2 cellular contexts compared by ENCODE assay signal in genomic region chr6:10555625-10556309, GRCh38.
TF ChIP-seq lines count a peak whose summit lies in the region.

No MANE protein-coding gene starts in this region.

TF ChIP-seq in liver, 16 proteins besides CTCF, POLR2A, EP300 and RAD21 (continued from another document):
- TF ChIP-seq HNF4A (conservative IDR thresholded peaks at IDR 0.05) (peak in 1 of 2 donors; percentile 21), REST (IDR thresholded peaks at IDR 0.05) (no peak)
TF ChIP-seq in liver: peak in this region for 4.

TF ChIP-seq in HepG2, 621 proteins besides CTCF, POLR2A, EP300 and RAD21 (continued from another document):
- no peak for TF ChIP-seq PATZ1 (CRISPR knock-in tag; IDR thresholded peaks at IDR 0.05)
- no peak for TF ChIP-seq ZSCAN31 (CRISPR knock-in tag; IDR thresholded peaks at IDR 0.05; ENCODE audit: low read depth)
- TF ChIP-seq KLF9 (CRISPR knock-in tag; IDR thresholded peaks at IDR 0.05; ENCODE audit: low read depth) = no peak
- TF ChIP-seq, protein P1, sequence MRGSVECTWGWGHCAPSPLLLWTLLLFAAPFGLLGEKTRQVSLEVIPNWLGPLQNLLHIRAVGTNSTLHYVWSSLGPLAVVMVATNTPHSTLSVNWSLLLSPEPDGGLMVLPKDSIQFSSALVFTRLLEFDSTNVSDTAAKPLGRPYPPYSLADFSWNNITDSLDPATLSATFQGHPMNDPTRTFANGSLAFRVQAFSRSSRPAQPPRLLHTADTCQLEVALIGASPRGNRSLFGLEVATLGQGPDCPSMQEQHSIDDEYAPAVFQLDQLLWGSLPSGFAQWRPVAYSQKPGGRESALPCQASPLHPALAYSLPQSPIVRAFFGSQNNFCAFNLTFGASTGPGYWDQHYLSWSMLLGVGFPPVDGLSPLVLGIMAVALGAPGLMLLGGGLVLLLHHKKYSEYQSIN (CRISPR knock-in tag; IDR thresholded peaks at IDR 0.05; ENCODE audit: borderline replicate concordance) = no peak
- TF ChIP-seq DMTF1 (CRISPR knock-in tag; IDR thresholded peaks at IDR 0.05) = no peak
- TF ChIP-seq, protein P2, sequence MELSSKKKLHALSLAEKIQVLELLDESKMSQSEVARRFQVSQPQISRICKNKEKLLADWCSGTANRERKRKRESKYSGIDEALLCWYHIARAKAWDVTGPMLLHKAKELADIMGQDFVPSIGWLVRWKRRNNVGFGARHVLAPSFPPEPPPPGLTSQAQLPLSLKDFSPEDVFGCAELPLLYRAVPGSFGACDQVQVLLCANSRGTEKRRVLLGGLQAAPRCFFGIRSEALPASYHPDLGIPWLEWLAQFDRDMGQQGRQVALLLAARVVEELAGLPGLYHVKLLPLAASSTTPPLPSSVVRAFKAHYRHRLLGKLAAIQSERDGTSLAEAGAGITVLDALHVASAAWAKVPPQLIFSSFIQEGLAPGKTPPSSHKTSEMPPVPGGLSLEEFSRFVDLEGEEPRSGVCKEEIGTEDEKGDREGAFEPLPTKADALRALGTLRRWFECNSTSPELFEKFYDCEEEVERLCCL (CRISPR knock-in tag; IDR thresholded peaks at IDR 0.05; ENCODE audit: borderline replicate concordance) = no peak
- TF ChIP-seq, protein P3, sequence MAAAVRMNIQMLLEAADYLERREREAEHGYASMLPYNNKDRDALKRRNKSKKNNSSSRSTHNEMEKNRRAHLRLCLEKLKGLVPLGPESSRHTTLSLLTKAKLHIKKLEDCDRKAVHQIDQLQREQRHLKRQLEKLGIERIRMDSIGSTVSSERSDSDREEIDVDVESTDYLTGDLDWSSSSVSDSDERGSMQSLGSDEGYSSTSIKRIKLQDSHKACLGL (CRISPR knock-in tag; IDR thresholded peaks at IDR 0.05) = no peak
- TF ChIP-seq STAT5B (CRISPR knock-in tag; IDR thresholded peaks at IDR 0.05) = no peak
- TF ChIP-seq NR3C1 (CRISPR knock-in tag; IDR thresholded peaks at IDR 0.05) = no peak
- no peak for TF ChIP-seq ZSCAN25 (CRISPR knock-in tag; IDR thresholded peaks at IDR 0.05)
- TF ChIP-seq ZFAT (CRISPR knock-in tag; conservative IDR thresholded peaks at IDR 0.05) = no peak
- no peak for TF ChIP-seq CREB1 (IDR thresholded peaks at IDR 0.05)
- no peak for TF ChIP-seq CREB1 (CRISPR knock-in tag; IDR thresholded peaks at IDR 0.05)
- no peak for TF ChIP-seq ZNF790 (CRISPR knock-in tag; IDR thresholded peaks at IDR 0.05; ENCODE audit: borderline replicate concordance)
